ENCODE assay signal across 1 cellular context in genomic region chr3:44861412-44862220, GRCh38.
TF ChIP-seq lines count a peak whose summit lies in the region.

TSS of gene TMEM42 (plus strand) at chr3:44861912. CDS start at chr3:44861925, 13 bp downstream.

TF ChIP-seq in GM12878, 131 proteins besides CTCF, POLR2A, EP300 and RAD21 (continued from another document and continues in another):
- no peak for TF ChIP-seq NR2C1 (IDR thresholded peaks at IDR 0.05)
- TF ChIP-seq, protein P1, sequence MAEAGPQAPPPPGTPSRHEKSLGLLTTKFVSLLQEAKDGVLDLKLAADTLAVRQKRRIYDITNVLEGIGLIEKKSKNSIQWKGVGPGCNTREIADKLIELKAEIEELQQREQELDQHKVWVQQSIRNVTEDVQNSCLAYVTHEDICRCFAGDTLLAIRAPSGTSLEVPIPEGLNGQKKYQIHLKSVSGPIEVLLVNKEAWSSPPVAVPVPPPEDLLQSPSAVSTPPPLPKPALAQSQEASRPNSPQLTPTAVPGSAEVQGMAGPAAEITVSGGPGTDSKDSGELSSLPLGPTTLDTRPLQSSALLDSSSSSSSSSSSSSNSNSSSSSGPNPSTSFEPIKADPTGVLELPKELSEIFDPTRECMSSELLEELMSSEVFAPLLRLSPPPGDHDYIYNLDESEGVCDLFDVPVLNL (IDR thresholded peaks at IDR 0.05; ENCODE audit: low read depth, low read length): no peak
- TF ChIP-seq TBL1XR1 (IDR thresholded peaks at IDR 0.05; ENCODE audit: low read depth, low read length): 0 out of 2 replicates have a peak, but pooled peaks have one; percentile 17
- peak; percentile 20; the same call in 1 of the 3 replicates for TF ChIP-seq POU2F2 (IDR thresholded peaks at IDR 0.05; ENCODE audit: borderline replicate concordance, low read depth, low read length)
- no peak for TF ChIP-seq IKZF2 (IDR thresholded peaks at IDR 0.05)
- TF ChIP-seq, protein P2, sequence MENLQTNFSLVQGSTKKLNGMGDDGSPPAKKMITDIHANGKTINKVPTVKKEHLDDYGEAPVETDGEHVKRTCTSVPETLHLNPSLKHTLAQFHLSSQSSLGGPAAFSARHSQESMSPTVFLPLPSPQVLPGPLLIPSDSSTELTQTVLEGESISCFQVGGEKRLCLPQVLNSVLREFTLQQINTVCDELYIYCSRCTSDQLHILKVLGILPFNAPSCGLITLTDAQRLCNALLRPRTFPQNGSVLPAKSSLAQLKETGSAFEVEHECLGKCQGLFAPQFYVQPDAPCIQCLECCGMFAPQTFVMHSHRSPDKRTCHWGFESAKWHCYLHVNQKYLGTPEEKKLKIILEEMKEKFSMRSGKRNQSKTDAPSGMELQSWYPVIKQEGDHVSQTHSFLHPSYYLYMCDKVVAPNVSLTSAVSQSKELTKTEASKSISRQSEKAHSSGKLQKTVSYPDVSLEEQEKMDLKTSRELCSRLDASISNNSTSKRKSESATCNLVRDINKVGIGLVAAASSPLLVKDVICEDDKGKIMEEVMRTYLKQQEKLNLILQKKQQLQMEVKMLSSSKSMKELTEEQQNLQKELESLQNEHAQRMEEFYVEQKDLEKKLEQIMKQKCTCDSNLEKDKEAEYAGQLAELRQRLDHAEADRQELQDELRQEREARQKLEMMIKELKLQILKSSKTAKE (IDR thresholded peaks at IDR 0.05; ENCODE audit: low read depth, poor library complexity, severe bottlenecking): no peak
- TF ChIP-seq, protein P3, sequence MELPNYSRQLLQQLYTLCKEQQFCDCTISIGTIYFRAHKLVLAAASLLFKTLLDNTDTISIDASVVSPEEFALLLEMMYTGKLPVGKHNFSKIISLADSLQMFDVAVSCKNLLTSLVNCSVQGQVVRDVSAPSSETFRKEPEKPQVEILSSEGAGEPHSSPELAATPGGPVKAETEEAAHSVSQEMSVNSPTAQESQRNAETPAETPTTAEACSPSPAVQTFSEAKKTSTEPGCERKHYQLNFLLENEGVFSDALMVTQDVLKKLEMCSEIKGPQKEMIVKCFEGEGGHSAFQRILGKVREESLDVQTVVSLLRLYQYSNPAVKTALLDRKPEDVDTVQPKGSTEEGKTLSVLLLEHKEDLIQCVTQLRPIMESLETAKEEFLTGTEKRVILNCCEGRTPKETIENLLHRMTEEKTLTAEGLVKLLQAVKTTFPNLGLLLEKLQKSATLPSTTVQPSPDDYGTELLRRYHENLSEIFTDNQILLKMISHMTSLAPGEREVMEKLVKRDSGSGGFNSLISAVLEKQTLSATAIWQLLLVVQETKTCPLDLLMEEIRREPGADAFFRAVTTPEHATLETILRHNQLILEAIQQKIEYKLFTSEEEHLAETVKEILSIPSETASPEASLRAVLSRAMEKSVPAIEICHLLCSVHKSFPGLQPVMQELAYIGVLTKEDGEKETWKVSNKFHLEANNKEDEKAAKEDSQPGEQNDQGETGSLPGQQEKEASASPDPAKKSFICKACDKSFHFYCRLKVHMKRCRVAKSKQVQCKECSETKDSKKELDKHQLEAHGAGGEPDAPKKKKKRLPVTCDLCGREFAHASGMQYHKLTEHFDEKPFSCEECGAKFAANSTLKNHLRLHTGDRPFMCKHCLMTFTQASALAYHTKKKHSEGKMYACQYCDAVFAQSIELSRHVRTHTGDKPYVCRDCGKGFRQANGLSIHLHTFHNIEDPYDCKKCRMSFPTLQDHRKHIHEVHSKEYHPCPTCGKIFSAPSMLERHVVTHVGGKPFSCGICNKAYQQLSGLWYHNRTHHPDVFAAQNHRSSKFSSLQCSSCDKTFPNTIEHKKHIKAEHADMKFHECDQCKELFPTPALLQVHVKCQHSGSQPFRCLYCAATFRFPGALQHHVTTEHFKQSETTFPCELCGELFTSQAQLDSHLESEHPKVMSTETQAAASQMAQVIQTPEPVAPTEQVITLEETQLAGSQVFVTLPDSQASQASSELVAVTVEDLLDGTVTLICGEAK (IDR thresholded peaks at IDR 0.05; ENCODE audit: borderline replicate concordance): no peak
- peak; percentile 95 for TF ChIP-seq RELA (IDR thresholded peaks at IDR 0.05; ENCODE audit: borderline replicate concordance, partially characterized antibody)
- no peak for TF ChIP-seq PBX3 (IDR thresholded peaks at IDR 0.05; ENCODE audit: insufficient replicate concordance, low read depth, low read length)
- TF ChIP-seq ASH2L (IDR thresholded peaks at IDR 0.05; ENCODE audit: borderline replicate concordance, low read depth): no peak; the same call in 1 of the 2 replicates
- TF ChIP-seq, protein P4, sequence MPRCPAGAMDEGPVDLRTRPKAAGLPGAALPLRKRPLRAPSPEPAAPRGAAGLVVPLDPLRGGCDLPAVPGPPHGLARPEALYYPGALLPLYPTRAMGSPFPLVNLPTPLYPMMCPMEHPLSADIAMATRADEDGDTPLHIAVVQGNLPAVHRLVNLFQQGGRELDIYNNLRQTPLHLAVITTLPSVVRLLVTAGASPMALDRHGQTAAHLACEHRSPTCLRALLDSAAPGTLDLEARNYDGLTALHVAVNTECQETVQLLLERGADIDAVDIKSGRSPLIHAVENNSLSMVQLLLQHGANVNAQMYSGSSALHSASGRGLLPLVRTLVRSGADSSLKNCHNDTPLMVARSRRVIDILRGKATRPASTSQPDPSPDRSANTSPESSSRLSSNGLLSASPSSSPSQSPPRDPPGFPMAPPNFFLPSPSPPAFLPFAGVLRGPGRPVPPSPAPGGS (IDR thresholded peaks at IDR 0.05; ENCODE audit: borderline replicate concordance, insufficient read depth, low read depth, low read length, poor library complexity, severe bottlenecking): peak; percentile 29
- TF ChIP-seq EED (IDR thresholded peaks at IDR 0.05; ENCODE audit: low read depth): no peak
- TF ChIP-seq BRCA1 (IDR thresholded peaks at IDR 0.05; ENCODE audit: low read depth, low read length): 0 out of 2 replicates have a peak, but pooled peaks have one; percentile 7
- no peak for TF ChIP-seq RBBP5 (conservative IDR thresholded peaks at IDR 0.05)
- no peak for TF ChIP-seq ZNF217 (IDR thresholded peaks at IDR 0.05)
- no peak for TF ChIP-seq WRNIP1 (IDR thresholded peaks at IDR 0.05; ENCODE audit: borderline replicate concordance, low read depth, low read length)
- TF ChIP-seq ZBED1 (IDR thresholded peaks at IDR 0.05; ENCODE audit: borderline replicate concordance): no peak
- TF ChIP-seq SUPT20H (IDR thresholded peaks at IDR 0.05; ENCODE audit: borderline replicate concordance, control insufficient read depth, low read depth, low read length): no peak
- TF ChIP-seq CBX3 (IDR thresholded peaks at IDR 0.05; ENCODE audit: borderline replicate concordance, low read depth): no peak
- 0 out of 2 replicates have a peak, but pooled peaks have one; percentile 10 for TF ChIP-seq IRF4 (IDR thresholded peaks at IDR 0.05; ENCODE audit: low read depth, low read length)
- no peak for TF ChIP-seq SUZ12 (IDR thresholded peaks at IDR 0.05; ENCODE audit: unreplicated experiment)
- TF ChIP-seq SPI1 (IDR thresholded peaks at IDR 0.05; ENCODE audit: borderline replicate concordance, insufficient read depth, low read depth, low read length): no peak
- TF ChIP-seq ZNF24 (IDR thresholded peaks at IDR 0.05): no peak
- peak; percentile 66; the same call in 1 of the 2 replicates for TF ChIP-seq POLR2AphosphoS2 (IDR thresholded peaks at IDR 0.05; ENCODE audit: low read depth, low read length)
- no peak for TF ChIP-seq E4F1 (IDR thresholded peaks at IDR 0.05; ENCODE audit: borderline replicate concordance, partially characterized antibody)
- TF ChIP-seq JUNB (IDR thresholded peaks at IDR 0.05): no peak
- peak; percentile 20; the same call in 1 of the 2 replicates for TF ChIP-seq PML (IDR thresholded peaks at IDR 0.05; ENCODE audit: low read length)
- no peak for TF ChIP-seq SREBF2 (IDR thresholded peaks at IDR 0.05; ENCODE audit: low read length)
- peak; percentile 61 for TF ChIP-seq KLF5 (IDR thresholded peaks at IDR 0.05; ENCODE audit: partially characterized antibody)
- TF ChIP-seq BCL11A (IDR thresholded peaks at IDR 0.05; ENCODE audit: low read depth, low read length): no peak
- TF ChIP-seq MYB (IDR thresholded peaks at IDR 0.05; ENCODE audit: borderline replicate concordance, low read depth, low read length): no peak
- no peak for TF ChIP-seq EZH2 (IDR thresholded peaks at IDR 0.05; ENCODE audit: borderline replicate concordance, control insufficient read depth, low read depth, low read length)
- TF ChIP-seq BCLAF1 (IDR thresholded peaks at IDR 0.05): no peak
- peak; percentile 92 for TF ChIP-seq RAD51 (IDR thresholded peaks at IDR 0.05)
- TF ChIP-seq ZNF207 (IDR thresholded peaks at IDR 0.05; ENCODE audit: borderline replicate concordance): peak; percentile 73; the same call in 1 of the 2 replicates
- TF ChIP-seq CBX5 (IDR thresholded peaks at IDR 0.05; ENCODE audit: low read depth): no peak
- TF ChIP-seq GABPA (IDR thresholded peaks at IDR 0.05; ENCODE audit: low read depth): no peak
- no peak for TF ChIP-seq ZSCAN29 (IDR thresholded peaks at IDR 0.05)
- peak; percentile 66 for TF ChIP-seq NKRF (conservative IDR thresholded peaks at IDR 0.05)
- TF ChIP-seq ZNF622 (IDR thresholded peaks at IDR 0.05): no peak
